1 cellular context compared by ENCODE assay signal in the genomic region with DNA sequence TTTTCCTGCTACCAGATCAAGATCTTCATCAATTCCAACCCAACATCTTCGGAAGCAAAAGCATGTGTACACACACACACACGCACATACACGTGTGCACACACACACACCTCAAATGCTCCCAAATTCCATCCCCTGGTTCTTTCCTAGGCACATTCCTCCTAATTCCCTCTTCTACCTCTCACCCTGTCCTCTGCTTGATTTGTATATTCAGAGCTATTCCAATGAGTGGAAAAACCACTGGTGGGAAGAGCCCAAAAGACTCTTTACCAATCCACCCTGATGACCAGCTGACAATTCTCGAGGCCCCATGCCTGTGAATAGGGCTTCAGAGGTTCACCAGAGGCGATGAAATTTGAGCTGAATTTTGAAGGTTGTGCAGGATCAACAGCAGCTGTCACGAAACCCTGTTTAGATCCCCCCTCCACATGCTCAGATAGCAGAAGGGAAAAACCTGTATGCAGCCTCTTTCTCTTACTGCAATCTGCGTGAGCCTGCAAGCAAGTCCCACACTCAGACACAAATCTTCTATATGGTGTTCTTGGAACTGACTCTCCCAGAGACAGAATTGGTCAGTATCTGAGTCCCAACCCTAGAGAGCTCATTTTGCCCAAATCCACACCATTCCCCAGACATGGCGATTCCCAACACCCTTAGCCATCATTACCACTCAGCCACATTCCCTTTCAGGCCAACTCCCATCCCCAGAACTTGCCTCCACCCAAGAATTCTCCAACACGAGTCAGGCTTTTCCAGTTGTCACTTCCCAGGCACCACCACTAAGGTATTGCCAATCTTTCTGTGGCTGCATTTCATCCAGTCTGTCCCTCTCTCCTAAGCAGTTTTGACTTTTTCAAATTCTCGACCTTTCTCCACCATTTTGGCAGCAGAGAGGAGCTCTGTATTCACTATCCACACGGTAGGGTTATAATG.
TF ChIP-seq lines count a peak whose summit lies in the region.

No MANE protein-coding gene starts in this region.

TF ChIP-seq in HepG2, 621 proteins besides CTCF, POLR2A, EP300 and RAD21 (continued from another document):
- TF ChIP-seq ZNF276 (CRISPR knock-in tag; IDR thresholded peaks at IDR 0.05; ENCODE audit: low read depth), result no peak
- no peak for TF ChIP-seq GABPB1 (CRISPR knock-in tag; IDR thresholded peaks at IDR 0.05)
- TF ChIP-seq GFI1 (CRISPR knock-in tag; IDR thresholded peaks at IDR 0.05; ENCODE audit: borderline replicate concordance), result no peak
- no peak for TF ChIP-seq ZNF234 (CRISPR knock-in tag; conservative IDR thresholded peaks at IDR 0.05)
- no peak for TF ChIP-seq NAIF1 (CRISPR knock-in tag; IDR thresholded peaks at IDR 0.05; ENCODE audit: borderline replicate concordance)
- no peak for TF ChIP-seq FOXJ3 (CRISPR knock-in tag; IDR thresholded peaks at IDR 0.05; ENCODE audit: borderline replicate concordance)
- TF ChIP-seq KLF6 (CRISPR knock-in tag; IDR thresholded peaks at IDR 0.05), result no peak
- TF ChIP-seq, protein P1, sequence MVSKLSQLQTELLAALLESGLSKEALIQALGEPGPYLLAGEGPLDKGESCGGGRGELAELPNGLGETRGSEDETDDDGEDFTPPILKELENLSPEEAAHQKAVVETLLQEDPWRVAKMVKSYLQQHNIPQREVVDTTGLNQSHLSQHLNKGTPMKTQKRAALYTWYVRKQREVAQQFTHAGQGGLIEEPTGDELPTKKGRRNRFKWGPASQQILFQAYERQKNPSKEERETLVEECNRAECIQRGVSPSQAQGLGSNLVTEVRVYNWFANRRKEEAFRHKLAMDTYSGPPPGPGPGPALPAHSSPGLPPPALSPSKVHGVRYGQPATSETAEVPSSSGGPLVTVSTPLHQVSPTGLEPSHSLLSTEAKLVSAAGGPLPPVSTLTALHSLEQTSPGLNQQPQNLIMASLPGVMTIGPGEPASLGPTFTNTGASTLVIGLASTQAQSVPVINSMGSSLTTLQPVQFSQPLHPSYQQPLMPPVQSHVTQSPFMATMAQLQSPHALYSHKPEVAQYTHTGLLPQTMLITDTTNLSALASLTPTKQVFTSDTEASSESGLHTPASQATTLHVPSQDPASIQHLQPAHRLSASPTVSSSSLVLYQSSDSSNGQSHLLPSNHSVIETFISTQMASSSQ (IDR thresholded peaks at IDR 0.05; ENCODE audit: low read depth), result no peak
- TF ChIP-seq, protein P1 (CRISPR knock-in tag; IDR thresholded peaks at IDR 0.05; ENCODE audit: borderline replicate concordance), result no peak
- TF ChIP-seq, protein P2, sequence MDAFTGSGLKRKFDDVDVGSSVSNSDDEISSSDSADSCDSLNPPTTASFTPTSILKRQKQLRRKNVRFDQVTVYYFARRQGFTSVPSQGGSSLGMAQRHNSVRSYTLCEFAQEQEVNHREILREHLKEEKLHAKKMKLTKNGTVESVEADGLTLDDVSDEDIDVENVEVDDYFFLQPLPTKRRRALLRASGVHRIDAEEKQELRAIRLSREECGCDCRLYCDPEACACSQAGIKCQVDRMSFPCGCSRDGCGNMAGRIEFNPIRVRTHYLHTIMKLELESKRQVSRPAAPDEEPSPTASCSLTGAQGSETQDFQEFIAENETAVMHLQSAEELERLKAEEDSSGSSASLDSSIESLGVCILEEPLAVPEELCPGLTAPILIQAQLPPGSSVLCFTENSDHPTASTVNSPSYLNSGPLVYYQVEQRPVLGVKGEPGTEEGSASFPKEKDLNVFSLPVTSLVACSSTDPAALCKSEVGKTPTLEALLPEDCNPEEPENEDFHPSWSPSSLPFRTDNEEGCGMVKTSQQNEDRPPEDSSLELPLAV (CRISPR knock-in tag; conservative IDR thresholded peaks at IDR 0.05; ENCODE audit: low read depth), result no peak
- TF ChIP-seq MBD4 (IDR thresholded peaks at IDR 0.05; ENCODE audit: borderline replicate concordance, low read length), result no peak
